Comparison of ENCODE assay signal across 11 cellular contexts in genomic region chr6:116461075-116461474, GRCh38. TPM values are rescaled to one million over a fixed set of nuclear protein-coding genes. Genes with fewer than 3 reads are reported as not detected.
DNase-seq lines count a peak whose midpoint lies in the region; ATAC-seq, FAIRE-seq and TF ChIP-seq lines count a peak whose summit lies in the region.
"Had no signal": no experiment of that assay in that cellular context is flagged by ENCODE, and none has a peak within 500 bp of the region (broad histone marks: within the 10 kb centered on the region; RNA-seq: fewer than 3 reads in every experiment).

Gene CALHM6 (plus strand): TSS chr6:116461375. CDS start chr6:116461930, 555 bp downstream.

- H3K4me1 ChIP-seq in mesendoderm (ENCODE audit: control insufficient read depth, low read depth, low read length) (no peaks in the 10 kb centered on the region), tibial nerve (peaks cover 0 to 15% (median 6%) of the 10 kb centered on the region in 4 donors)
- H3K4me1 ChIP-seq: Caco-2 had no signal

- no peak for FAIRE-seq in H54 (lab: Jason Lieb, UNC)

- H3K4ac ChIP-seq in mesendoderm (ENCODE audit: low read depth, low read length) = no peak within 1 kb of the TSS

- H3K9ac ChIP-seq in mesendoderm (ENCODE audit: low read length) = peak within 1 kb of the TSS; percentile 31

- peak within 1 kb of the TSS; percentile 82 for H3K4me3 Mint-ChIP-seq in activated naive CD4-positive, alpha-beta T cell treated with anti-CD3 and anti-CD28 coated beads, Interleukin-2, amount 50 U/mL, for 24 hours

- H2BK120ac ChIP-seq in mesendoderm (ENCODE audit: low read depth, low read length) = no peak within 1 kb of the TSS

- WGBS in mesendoderm (ENCODE audit: extremely low coverage, insufficient coverage, low lambda C conversion rate) = no CpG with 5 or more reads among the region's 4 CpGs
- WGBS in tibial nerve, 2 donors = 82 to 92% methylated on average over 4 of the region's 4 CpGs

- no peak within 1 kb of the TSS for H4K5ac ChIP-seq in mesendoderm (ENCODE audit: low read length)

- H3K27ac ChIP-seq in mesendoderm (ENCODE audit: low read depth, low read length) (no peak within 1 kb of the TSS), tibial nerve (peak within 1 kb of the TSS in 2 of 4 donors; percentile 58 to 64)

- no peak within 1 kb of the TSS for H3K18ac ChIP-seq in mesendoderm (ENCODE audit: low read length)

- H4K8ac ChIP-seq in mesendoderm (ENCODE audit: low read depth, low read length) = no peak within 1 kb of the TSS

- peak within 1 kb of the TSS; percentile 56 for H3K27ac Mint-ChIP-seq in activated naive CD4-positive, alpha-beta T cell treated with anti-CD3 and anti-CD28 coated beads, Interleukin-2, amount 50 U/mL, for 24 hours
- no peak within 1 kb of the TSS for H3K27ac Mint-ChIP-seq in activated naive CD4-positive, alpha-beta T cell treated with anti-CD3 and anti-CD28 coated beads, Interleukin-2, amount 50 U/mL, for 72 hours

- no peak within 1 kb of the TSS for H2AK5ac ChIP-seq in mesendoderm (ENCODE audit: low read length)

- no peaks in the 10 kb centered on the region for H3K79me1 ChIP-seq in mesendoderm (ENCODE audit: low read length)

- H3K36me3 ChIP-seq in mesendoderm (ENCODE audit: control insufficient read depth, insufficient read depth, low read length) = no peaks in the 10 kb centered on the region
- no peaks in the 10 kb centered on the region for H3K36me3 ChIP-seq in tibial nerve

- H3K79me2 ChIP-seq in mesendoderm (ENCODE audit: control insufficient read depth, insufficient read depth, low read length) = no peaks in the 10 kb centered on the region

- no peak within 1 kb of the TSS for H2BK5ac ChIP-seq in mesendoderm (ENCODE audit: low read length)

- H3K27me3 Mint-ChIP-seq in activated naive CD4-positive, alpha-beta T cell treated with anti-CD3 and anti-CD28 coated beads, Interleukin-2, amount 50 U/mL, for 24 hours = peaks cover 18% of the 10 kb centered on the region

- no peak for DNase-seq in activated naive CD4-positive, alpha-beta T cell treated with anti-CD3 and anti-CD28 coated beads, Interleukin-2, amount 50 U/mL, for 72 hours (ENCODE audit: low spot score in 2 of 2)
- no peak for DNase-seq in cardiac fibroblast (ENCODE audit: low read depth in 2 of 2)
- DNase-seq in mesendoderm = no peak
- DNase-seq in tibial nerve (ENCODE audit: low spot score in 2 of 2) = no peak
- DNase-seq in H54 (ENCODE audit: insufficient read length, low spot score) = no peak
- no peak for DNase-seq in kidney tubule cell (ENCODE audit: low spot score)
- DNase-seq: activated gamma-delta T cell, Caco-2, NCI-H146 had no signal

- H3K36me3 Mint-ChIP-seq in activated naive CD4-positive, alpha-beta T cell treated with anti-CD3 and anti-CD28 coated beads, Interleukin-2, amount 50 U/mL, for 24 hours = no peaks in the 10 kb centered on the region
- H3K36me3 Mint-ChIP-seq in activated naive CD4-positive, alpha-beta T cell treated with anti-CD3 and anti-CD28 coated beads, Interleukin-2, amount 50 U/mL, for 72 hours = peaks cover 10 to 11% of the 10 kb centered on the region in 2 donors

- TF ChIP-seq POLR2A in tibial nerve (IDR thresholded peaks at IDR 0.05) = no peak
- no peak for TF ChIP-seq POLR2A in H54 (IDR thresholded peaks at IDR 0.05; ENCODE audit: low read depth, low read length)

- peaks cover 27% of the 10 kb centered on the region for H3K4me1 Mint-ChIP-seq in activated naive CD4-positive, alpha-beta T cell treated with anti-CD3 and anti-CD28 coated beads, Interleukin-2, amount 50 U/mL, for 24 hours

- H3K23ac ChIP-seq in mesendoderm (ENCODE audit: low read length) = peak within 1 kb of the TSS; percentile 4

- no peak for TF ChIP-seq EP300 in tibial nerve (IDR thresholded peaks at IDR 0.05)

- no peaks in the 10 kb centered on the region for H3K9me3 ChIP-seq in tibial nerve
- H3K9me3 ChIP-seq: Caco-2 had no signal

- H3K4me3 ChIP-seq in cardiac fibroblast (replicated peaks in 1 of 2; ENCODE audit: low read depth in 2 of 2, low read length in 2 of 2) = peak within 1 kb of the TSS; percentile 39 to 42
- peak within 1 kb of the TSS; percentile 4 for H3K4me3 ChIP-seq in mesendoderm (ENCODE audit: low read length)
- peak within 1 kb of the TSS; percentile 25 to 60 (median 50) for H3K4me3 ChIP-seq in tibial nerve

- peak within 1 kb of the TSS; percentile 58 for H3K4me2 ChIP-seq in mesendoderm (ENCODE audit: low read length)

- H3K27me3 ChIP-seq in mesendoderm (ENCODE audit: insufficient read depth, low read length, poor library complexity) = peaks cover 7% of the 10 kb centered on the region
- H3K27me3 ChIP-seq in tibial nerve = no peaks in the 10 kb centered on the region

- H3K56ac ChIP-seq in mesendoderm (ENCODE audit: low read length) = peak within 1 kb of the TSS; percentile 61

- no peak for ATAC-seq in activated naive CD4-positive, alpha-beta T cell treated with anti-CD3 and anti-CD28 coated beads, Interleukin-2, amount 50 U/mL, for 72 hours
- ATAC-seq in HG02970 (IDR thresholded peaks at IDR 0.05; ENCODE audit: low FRiP score, unreplicated experiment) = no peak

- TF ChIP-seq CTCF in cardiac fibroblast (IDR thresholded peaks at IDR 0.05; ENCODE audit: low read depth, low read length) (no peak), tibial nerve (IDR thresholded peaks at IDR 0.05) (no peak)

- H2BK15ac ChIP-seq in mesendoderm (replicated peaks; ENCODE audit: low read depth) = no peak within 1 kb of the TSS

- no peaks in the 10 kb centered on the region for H3K9me3 Mint-ChIP-seq in activated naive CD4-positive, alpha-beta T cell treated with anti-CD3 and anti-CD28 coated beads, Interleukin-2, amount 50 U/mL, for 24 hours
- H3K9me3 Mint-ChIP-seq in activated naive CD4-positive, alpha-beta T cell treated with anti-CD3 and anti-CD28 coated beads, Interleukin-2, amount 50 U/mL, for 72 hours = no peaks in the 10 kb centered on the region

RNA-seq across cellular contexts. Expression of gene CALHM6, which starts in this region (rescaled TPM):
- 10 to 100 TPM in 1 of 2 donors, under 1 TPM in 1; 0.71 to 13.9 TPM for total RNA-seq in activated naive CD4-positive, alpha-beta T cell treated with anti-CD3 and anti-CD28 coated beads, Interleukin-2, amount 50 U/mL, for 72 hours
- polyA plus RNA-seq in mesendoderm (2013, experiment 1 of 2) = 2.0 TPM
- polyA plus RNA-seq in mesendoderm (2013, experiment 2 of 2) = 1.8 TPM
- total RNA-seq in tibial nerve = 10 to 100 TPM in 1 of 4 donors, 1 to 10 TPM in 2, under 1 TPM in 1; 0.60 to 11.4 (median 5.4) TPM
- total RNA-seq: Caco-2 had no signal
